ENCODE assay signal across 12 cellular contexts in the genomic region with DNA sequence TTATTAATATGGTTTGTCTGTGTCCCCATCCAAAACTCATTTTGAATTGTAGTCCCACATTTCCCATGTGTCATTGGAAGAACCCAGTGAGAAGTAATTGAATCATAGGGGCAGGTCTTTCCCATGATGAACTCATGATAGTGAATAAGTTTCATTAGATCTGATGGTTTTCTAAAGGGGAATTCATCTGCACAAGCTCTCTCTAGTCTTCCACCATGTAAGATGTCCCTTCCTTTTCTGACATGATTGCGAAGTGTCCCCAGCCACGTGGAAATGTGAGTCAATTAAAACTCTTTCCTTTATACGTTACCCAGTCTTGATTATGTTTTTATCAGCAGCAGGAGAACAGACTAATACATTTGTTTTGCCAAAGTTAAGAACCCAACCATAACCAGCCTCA.
"Had no signal": no experiment of that assay in that cellular context is flagged by ENCODE, and none has a peak within 500 bp of the region (broad histone marks: within the 10 kb centered on the region; RNA-seq: fewer than 3 reads in every experiment).

No MANE protein-coding gene starts in this region.

- DNase-seq: activated effector memory CD4-positive, alpha-beta T cell treated with Interleukin-2 at 50 U/mL for 16 hours; foreskin keratinocyte; head of caudate nucleus; islet precursor cell; left ventricle myocardium superior; stimulated activated naive CD8-positive, alpha-beta T cell treated with anti-CD3 and anti-CD28 coated beads, Interleukin-15, amount 100 ng/mL, for 72 hours; SW 1271; T1000; testis had no signal

- ATAC-seq: foreskin keratinocyte, left ventricle myocardium superior, sciatic nerve had no signal

- H3K27me3 ChIP-seq: cardiac muscle cell, foreskin keratinocyte, testis had no signal

- H3K4me3 ChIP-seq: cardiac muscle cell, testis had no signal

- H3K27ac ChIP-seq: cardiac muscle cell, foreskin keratinocyte, testis had no signal

- H3K9me3 ChIP-seq: testis had no signal

- H3K36me3 ChIP-seq: cardiac muscle cell had no signal

- H3K4me3 Mint-ChIP-seq: activated CD4-positive, alpha-beta T cell treated with anti-CD3 and anti-CD28 coated beads, Interleukin-2, amount 10 ng/mL, durations not matched to agents 24 days and 14 days; stimulated activated naive CD8-positive, alpha-beta T cell treated with anti-CD3 and anti-CD28 coated beads, Interleukin-15, amount 100 ng/mL, for 72 hours had no signal

- H3K9me3 Mint-ChIP-seq: stimulated activated naive CD8-positive, alpha-beta T cell treated with anti-CD3 and anti-CD28 coated beads, Interleukin-15, amount 100 ng/mL, for 72 hours had no signal

- H3K4me1 ChIP-seq: foreskin keratinocyte, testis had no signal

- H3K27ac Mint-ChIP-seq: activated CD4-positive, alpha-beta T cell treated with anti-CD3 and anti-CD28 coated beads, Interleukin-2, amount 10 ng/mL, durations not matched to agents 24 days and 14 days; stimulated activated naive CD8-positive, alpha-beta T cell treated with anti-CD3 and anti-CD28 coated beads, Interleukin-15, amount 100 ng/mL, for 72 hours had no signal
